ENCODE assay signal across 16 cellular contexts in the genomic region with DNA sequence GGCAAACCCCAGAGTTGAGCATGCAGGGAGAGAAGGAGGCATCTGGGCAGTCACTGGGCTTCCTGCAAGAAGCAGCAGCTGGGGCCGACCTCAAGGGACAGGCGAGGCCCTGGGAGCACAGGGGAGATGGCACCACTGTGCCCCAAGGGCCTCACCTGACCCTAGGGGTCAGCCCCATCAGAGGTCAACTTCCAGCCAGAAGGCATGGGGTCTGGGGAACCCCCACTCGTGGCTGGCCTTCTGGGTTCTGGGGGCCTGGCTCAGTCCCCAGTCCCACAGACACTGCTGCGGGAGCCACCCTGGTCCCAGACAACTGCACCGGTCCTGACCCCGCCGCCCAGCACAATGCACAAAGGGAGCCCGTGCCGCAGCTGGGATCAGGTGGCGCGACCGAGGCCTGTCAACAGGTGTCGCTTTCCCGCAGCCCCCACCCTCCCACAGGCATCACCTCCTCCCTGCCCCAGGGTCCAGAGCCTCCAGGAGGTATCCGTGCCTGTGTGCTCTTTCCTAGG. TPM values are rescaled to one million over a fixed set of nuclear protein-coding genes. Genes with fewer than 3 reads are reported as not detected.
A peak's percentile ranks its signal among the peaks of the same experiment; 100 is the strongest.
DNase-seq lines count a peak whose midpoint lies in the region; ATAC-seq and TF ChIP-seq lines count a peak whose summit lies in the region.
"Had no signal": no experiment of that assay in that cellular context is flagged by ENCODE, and none has a peak within 500 bp of the region (broad histone marks: within the 10 kb centered on the region; RNA-seq: fewer than 3 reads in every experiment).

No MANE protein-coding gene starts in this region.

- no peak overlapping the region for H2BK120ac ChIP-seq in neuronal stem cell (ENCODE audit: low read depth, low read length)

- peak overlapping the region; percentile 93 for H2BK15ac ChIP-seq in neuronal stem cell (ENCODE audit: low read length)

- H3K79me1 ChIP-seq in neuronal stem cell (ENCODE audit: low read depth, low read length), result peaks cover 5% of the 10 kb centered on the region

- no peak overlapping the region for H4K8ac ChIP-seq in neuronal stem cell (ENCODE audit: low read depth, low read length)

- peaks cover 21 to 22% of the 10 kb centered on the region in 2 donors for H3K27me3 Mint-ChIP-seq in natural killer cell treated with Interleukin-12 subunit alpha and Interleukin-12 subunit beta and Interleukin-15 and Interleukin-18, amount 100 ng/mL, for 72 hours
- peaks cover 14 to 34% of the 10 kb centered on the region in 2 donors for H3K27me3 Mint-ChIP-seq in natural killer cell (ENCODE audit: low read depth in 2 of 2)

- intact Hi-C loops in natural killer cell (cut with micrococcal nuclease) (no loop called here), dorsolateral prefrontal cortex (cut with DNase I) (no loop called here)

- no peak overlapping the region for H2AFZ ChIP-seq in neuronal stem cell (ENCODE audit: low read length)

- no peak overlapping the region for H2BK5ac ChIP-seq in neuronal stem cell (ENCODE audit: low read length)

- peak; percentile 54 for DNase-seq in natural killer cell treated with Interleukin-12 subunit alpha and Interleukin-12 subunit beta and Interleukin-15 and Interleukin-18, amount 100 ng/mL, for 72 hours (ENCODE audit: low spot score)
- DNase-seq in natural killer cell, result no peak
- DNase-seq in dorsolateral prefrontal cortex, result peak in 7 of 10 donors; percentile 13 to 42 (median 22)
- no peak for DNase-seq in neuronal stem cell (ENCODE audit: low spot score)
- DNase-seq in superior temporal gyrus (ENCODE audit: extremely low spot score), result no peak
- no peak for DNase-seq in AG08396 (ENCODE audit: low spot score)
- DNase-seq: DMS153, NCI-H1417 treated with DMSO at 0.1 percent for 48 hours, small intestine had no signal

- no peak overlapping the region for H3K4ac ChIP-seq in neuronal stem cell (ENCODE audit: low read length)

- peak overlapping the region; percentile 92 for H3K14ac ChIP-seq in neuronal stem cell (ENCODE audit: low read length)

- H4K91ac ChIP-seq in neuronal stem cell (ENCODE audit: low read depth, low read length, poor library complexity), result no peak overlapping the region

- no peak overlapping the region for H3K27ac Mint-ChIP-seq in natural killer cell treated with Interleukin-12 subunit alpha and Interleukin-12 subunit beta and Interleukin-15 and Interleukin-18, amount 100 ng/mL, for 72 hours
- H3K27ac Mint-ChIP-seq in natural killer cell, result no peak overlapping the region
- H3K27ac Mint-ChIP-seq: stimulated activated naive CD8-positive, alpha-beta T cell treated with anti-CD3 and anti-CD28 coated beads, Interleukin-15, Interleukin-2, amounts not matched to agents 100 ng/mL and 50 ng/mL, for 24 hours had no signal

- H2AK5ac ChIP-seq in neuronal stem cell (ENCODE audit: low read depth, low read length), result peak overlapping the region; percentile 89

- no peaks in the 10 kb centered on the region for H3K36me3 ChIP-seq in neuronal stem cell (replicated peaks in 1 of 2; ENCODE audit: control insufficient read depth in 2 of 2, insufficient read depth in 2 of 2, low read length in 2 of 2)

- H3K4me2 ChIP-seq in neuronal stem cell (ENCODE audit: insufficient read depth, low read length, poor library complexity, severe bottlenecking), result no peak overlapping the region
- H3K4me2 ChIP-seq: KMS-11 had no signal

- H3K4me1 Mint-ChIP-seq in natural killer cell treated with Interleukin-12 subunit alpha and Interleukin-12 subunit beta and Interleukin-15 and Interleukin-18, amount 100 ng/mL, for 72 hours (ENCODE audit: low read depth in 2 of 2), result peaks cover 6 to 14% of the 10 kb centered on the region in 2 donors
- H3K4me1 Mint-ChIP-seq in natural killer cell, result peaks cover 7 to 8% of the 10 kb centered on the region in 2 donors

- peaks cover 0 to 4% (median 0%) of the 10 kb centered on the region in 45 donors for H3K27me3 ChIP-seq in dorsolateral prefrontal cortex
- H3K27me3 ChIP-seq in neuronal stem cell (ENCODE audit: control insufficient read depth in 3 of 3, insufficient read depth in 3 of 3, low read depth in 1 of 3, low read length in 3 of 3), result no peaks in the 10 kb centered on the region

- H3K4me3 Mint-ChIP-seq in natural killer cell treated with Interleukin-12 subunit alpha and Interleukin-12 subunit beta and Interleukin-15 and Interleukin-18, amount 100 ng/mL, for 72 hours, result no peak overlapping the region
- no peak overlapping the region for H3K4me3 Mint-ChIP-seq in natural killer cell
- H3K4me3 Mint-ChIP-seq: stimulated activated naive CD8-positive, alpha-beta T cell treated with anti-CD3 and anti-CD28 coated beads, Interleukin-15, Interleukin-2, amounts not matched to agents 100 ng/mL and 50 ng/mL, for 24 hours had no signal

- H3K4me1 ChIP-seq in neuronal stem cell (ENCODE audit: control insufficient read depth in 2 of 2, insufficient read depth in 1 of 2, low read depth in 1 of 2, low read length in 2 of 2), result peaks cover 13 to 14% of the 10 kb centered on the region in 2 donors

- H3K18ac ChIP-seq in neuronal stem cell (ENCODE audit: low read length), result peak overlapping the region; percentile 56

- ATAC-seq in natural killer cell treated with Interleukin-12 subunit alpha and Interleukin-12 subunit beta and Interleukin-15 and Interleukin-18, amount 100 ng/mL, for 72 hours, result no peak
- ATAC-seq in natural killer cell (no peak), GM19351 (IDR thresholded peaks at IDR 0.05; ENCODE audit: unreplicated experiment) (no peak), GM21515 (IDR thresholded peaks at IDR 0.05; ENCODE audit: unreplicated experiment) (no peak)
- ATAC-seq: esophagus mucosa, left colon, SK-N-SH treated with all-trans-retinoic acid at 6 μM for 48 hours had no signal

- H3K23ac ChIP-seq in neuronal stem cell (ENCODE audit: low read depth, low read length, poor library complexity), result peak overlapping the region; percentile 87

- H3K36me3 Mint-ChIP-seq in natural killer cell treated with Interleukin-12 subunit alpha and Interleukin-12 subunit beta and Interleukin-15 and Interleukin-18, amount 100 ng/mL, for 72 hours, result no peaks in the 10 kb centered on the region
- H3K36me3 Mint-ChIP-seq in natural killer cell, result no peaks in the 10 kb centered on the region

- H3K4me3 ChIP-seq in dorsolateral prefrontal cortex (no peak overlapping the region), neuronal stem cell (ENCODE audit: low read length in 2 of 2) (no peak overlapping the region)

- no peak overlapping the region for H3K27ac ChIP-seq in dorsolateral prefrontal cortex
- no peak overlapping the region for H3K27ac ChIP-seq in neuronal stem cell (replicated peaks; ENCODE audit: low read length)
- H3K27ac ChIP-seq: KMS-11 had no signal

- H3K9me3 Mint-ChIP-seq in natural killer cell treated with Interleukin-12 subunit alpha and Interleukin-12 subunit beta and Interleukin-15 and Interleukin-18, amount 100 ng/mL, for 72 hours, result no peaks in the 10 kb centered on the region
- H3K9me3 Mint-ChIP-seq in natural killer cell, result no peaks in the 10 kb centered on the region
- H3K9me3 Mint-ChIP-seq: stimulated activated naive CD8-positive, alpha-beta T cell treated with anti-CD3 and anti-CD28 coated beads, Interleukin-15, Interleukin-2, amounts not matched to agents 100 ng/mL and 50 ng/mL, for 24 hours had no signal

- peaks cover 0 to 2% of the 10 kb centered on the region in 2 donors for H3K9me3 ChIP-seq in neuronal stem cell (replicated peaks in 1 of 2; ENCODE audit: control insufficient read depth in 2 of 2, insufficient read depth in 1 of 2, low read depth in 1 of 2, low read length in 2 of 2)

- no peak overlapping the region for H2BK12ac ChIP-seq in neuronal stem cell (ENCODE audit: low read length)

- no CpG with 5 or more reads among the region's 15 CpGs for WGBS in neuronal stem cell (ENCODE audit: extremely low coverage in 2 of 2, insufficient read length in 2 of 2, insufficient replicate concordance in 1 of 2), 2 donors

- TF ChIP-seq CTCF in natural killer cell (IDR thresholded peaks at IDR 0.05) (no peak), dorsolateral prefrontal cortex (IDR thresholded peaks at IDR 0.05 in 54 of 56, conservative IDR thresholded peaks at IDR 0.05 in 2 of 56; ENCODE audit: low read depth in 1 of 56, partially characterized antibody in 56 of 56) (no peak)

- no peak overlapping the region for H3K9ac ChIP-seq in neuronal stem cell (ENCODE audit: low read depth, low read length, poor library complexity)
- H3K9ac ChIP-seq: KMS-11 had no signal

RNA-seq across cellular contexts. Expression of gene WNT9A, which starts 6.2 kb away (rescaled TPM):
- total RNA-seq in natural killer cell treated with Interleukin-12 subunit alpha and Interleukin-12 subunit beta and Interleukin-15 and Interleukin-18, amount 100 ng/mL, for 72 hours, result under 1 TPM in 1 of 2 donors, not detected in 1; 0.11 TPM
- total RNA-seq in natural killer cell, result not detected
- 1 to 10 TPM in 72 of 120 experiments, under 1 TPM in 48; 0.24 to 3.3 (median 1.2) TPM for total RNA-seq in dorsolateral prefrontal cortex
- 0.61 TPM for polyA plus RNA-seq in neuronal stem cell (2013, experiment 1 of 2)
- polyA plus RNA-seq in neuronal stem cell (2013, experiment 2 of 2), result 0.69 TPM

Comparison
In these comparisons a context has a peak if more than half of its experiments do, and no peak if none do; other contexts are left out.
1. DNase-seq: peak in natural killer cell treated with Interleukin-12 subunit alpha and Interleukin-12 subunit beta and Interleukin-15 and Interleukin-18, amount 100 ng/mL, for 72 hours (single experiment) and dorsolateral prefrontal cortex (7 of 10); none in natural killer cell (single experiment), neuronal stem cell (single experiment), superior temporal gyrus (single experiment) and AG08396 (single experiment).